In genomic region chr12:30425445-30425844, GRCh38 we compare ENCODE assay signal across 1 cellular context.
TF ChIP-seq lines count a peak whose summit lies in the region.

No MANE protein-coding gene starts in this region.

TF ChIP-seq in GM23338, 12 proteins besides CTCF, POLR2A, EP300 and RAD21 (continued from another document):
- TF ChIP-seq REST (IDR thresholded peaks at IDR 0.05; ENCODE audit: unreplicated experiment) (no peak), POLR2AphosphoS5 (IDR thresholded peaks at IDR 0.05; ENCODE audit: low read depth) (no peak)
